Comparison of ENCODE assay signal across 8 cellular contexts in genomic region chr4:154491731-154492249, GRCh38. TPM values are rescaled to one million over a fixed set of nuclear protein-coding genes. Genes with fewer than 3 reads are reported as not detected.
DNase-seq lines count a peak whose midpoint lies in the region; ATAC-seq and TF ChIP-seq lines count a peak whose summit lies in the region.

Gene DCHS2 (minus strand): TSS chr4:154491799. CDS start chr4:154491355, 444 bp downstream.

- H3K36me3 ChIP-seq in mammary epithelial cell (ENCODE audit: insufficient read depth, low read length) (no peaks in the 10 kb centered on the region), right lobe of liver (no peaks in the 10 kb centered on the region), tibial nerve (no peaks in the 10 kb centered on the region)

- H2AFZ ChIP-seq in mammary epithelial cell (ENCODE audit: low read depth, low read length): peak within 1 kb of the TSS; percentile 92

- no peak for TF ChIP-seq EP300 in tibial nerve (IDR thresholded peaks at IDR 0.05)

- H3K4me2 ChIP-seq in mammary epithelial cell (ENCODE audit: insufficient read depth, low read depth, low read length): peak within 1 kb of the TSS; percentile 98

- H3K9ac ChIP-seq in mammary epithelial cell (ENCODE audit: insufficient read depth, low read length): no peak within 1 kb of the TSS

- no peaks in the 10 kb centered on the region for H3K79me2 ChIP-seq in mammary epithelial cell (ENCODE audit: insufficient read depth, low read length)

- H3K4me3 Mint-ChIP-seq in natural killer cell treated with Interleukin-12 subunit alpha and Interleukin-12 subunit beta and Interleukin-15 and Interleukin-18, amount 100 ng/mL, for 72 hours: peak within 1 kb of the TSS; percentile 18
- H3K4me3 Mint-ChIP-seq in natural killer cell (no peak within 1 kb of the TSS), HFFc6 (peak within 1 kb of the TSS; percentile 37; the same call in 1 of the 2 replicates)

- peaks cover 3 to 4% of the 10 kb centered on the region in 2 donors for H3K4me1 Mint-ChIP-seq in natural killer cell treated with Interleukin-12 subunit alpha and Interleukin-12 subunit beta and Interleukin-15 and Interleukin-18, amount 100 ng/mL, for 72 hours (ENCODE audit: low read depth in 2 of 2)
- H3K4me1 Mint-ChIP-seq in natural killer cell (no peaks in the 10 kb centered on the region), HFFc6 (ENCODE audit: low read depth) (no peaks in the 10 kb centered on the region; the same call in 1 of the 2 replicates)

- H3K9me3 ChIP-seq in mammary epithelial cell (replicated peaks; ENCODE audit: insufficient read depth, low read length): peaks cover 4% of the 10 kb centered on the region
- no peaks in the 10 kb centered on the region for H3K9me3 ChIP-seq in right lobe of liver
- no peaks in the 10 kb centered on the region for H3K9me3 ChIP-seq in tibial nerve

- peak within 1 kb of the TSS; percentile 42 to 54 (median 53) for H3K4me3 ChIP-seq in mammary epithelial cell (replicated peaks in 1 of 3; ENCODE audit: insufficient read depth in 1 of 3, low read depth in 2 of 3, low read length in 3 of 3)
- peak within 1 kb of the TSS in 2 of 3 donors; percentile 23 to 26 for H3K4me3 ChIP-seq in right lobe of liver
- peak within 1 kb of the TSS; percentile 12 to 50 (median 38) for H3K4me3 ChIP-seq in tibial nerve

- BruUV-seq in mammary epithelial cell (replicated peaks; lab: Mats Ljungman, UMichigan): no TSS peak

- H3K27me3 Mint-ChIP-seq in natural killer cell treated with Interleukin-12 subunit alpha and Interleukin-12 subunit beta and Interleukin-15 and Interleukin-18, amount 100 ng/mL, for 72 hours: peaks cover 25 to 43% of the 10 kb centered on the region in 2 donors
- H3K27me3 Mint-ChIP-seq in natural killer cell (ENCODE audit: low read depth in 2 of 2) (peaks cover 49 to 56% of the 10 kb centered on the region in 2 donors), HFFc6 (ENCODE audit: insufficient read depth) (peaks cover 5% of the 10 kb centered on the region; the same call in 1 of the 2 replicates)

- H3K9me3 Mint-ChIP-seq in natural killer cell treated with Interleukin-12 subunit alpha and Interleukin-12 subunit beta and Interleukin-15 and Interleukin-18, amount 100 ng/mL, for 72 hours: no peaks in the 10 kb centered on the region
- H3K9me3 Mint-ChIP-seq in natural killer cell: no peaks in the 10 kb centered on the region
- H3K9me3 Mint-ChIP-seq in HFFc6: no peaks in the 10 kb centered on the region

- CTCF ChIA-PET in mammary epithelial cell (lab: Charles Lee; ENCODE audit: low non-redundant PET): no interaction called here

- H3K27ac ChIP-seq in mammary epithelial cell (ENCODE audit: insufficient read depth, low read depth, low read length): no peak within 1 kb of the TSS
- no peak within 1 kb of the TSS for H3K27ac ChIP-seq in right lobe of liver
- no peak within 1 kb of the TSS for H3K27ac ChIP-seq in tibial nerve

- ATAC-seq in natural killer cell treated with Interleukin-12 subunit alpha and Interleukin-12 subunit beta and Interleukin-15 and Interleukin-18, amount 100 ng/mL, for 72 hours: peak in 1 of 2 donors; percentile 35
- ATAC-seq in natural killer cell (no peak), right lobe of liver (peak; percentile 89 to 93 (median 90))

- H3K27me3 ChIP-seq in mammary epithelial cell (ENCODE audit: insufficient read depth, low read length) (peaks cover 15% of the 10 kb centered on the region), right lobe of liver (peaks cover 0 to 18% of the 10 kb centered on the region in 2 donors), tibial nerve (peaks cover 0 to 62% of the 10 kb centered on the region in 2 donors)

- in situ Hi-C loops in mammary epithelial cell (cut with MboI; ENCODE audit: low sequenced_read_pairs in 2 of 2): no loop called here

- no peaks in the 10 kb centered on the region for H4K20me1 ChIP-seq in mammary epithelial cell (ENCODE audit: insufficient read depth, low read length)

- TF ChIP-seq POLR2A in right lobe of liver (IDR thresholded peaks at IDR 0.05) (no peak), tibial nerve (IDR thresholded peaks at IDR 0.05) (no peak)

- no peak within 1 kb of the TSS for H3K27ac Mint-ChIP-seq in natural killer cell treated with Interleukin-12 subunit alpha and Interleukin-12 subunit beta and Interleukin-15 and Interleukin-18, amount 100 ng/mL, for 72 hours
- H3K27ac Mint-ChIP-seq in natural killer cell (no peak within 1 kb of the TSS), HFFc6 (no peak within 1 kb of the TSS)

- H3K4me1 ChIP-seq in mammary epithelial cell (ENCODE audit: insufficient read depth, low read length): peaks cover 15% of the 10 kb centered on the region
- peaks cover 0 to 22% (median 0%) of the 10 kb centered on the region in 4 donors for H3K4me1 ChIP-seq in right lobe of liver
- H3K4me1 ChIP-seq in tibial nerve: peaks cover 0 to 28% (median 17%) of the 10 kb centered on the region in 4 donors

- intact Hi-C loops in natural killer cell (cut with micrococcal nuclease): no loop called here
- intact Hi-C loops in mammary epithelial cell (cut with micrococcal nuclease): loop anchor here (5.0 kb wide), 1 partner anchor 44 kb away; no protein-coding TSS in a partner anchor
- intact Hi-C loops in right lobe of liver (cut with DNase I): loop anchor here in 1 of 2 donors (5.0 kb wide), 1 partner anchor 89 kb away; no protein-coding TSS in a partner anchor

- WGBS in mammary epithelial cell (ENCODE audit: low coverage, missing lambda C conversion rate): 1% methylated on average over 16 of the region's 42 CpGs
- 4% methylated on average over 8 of the region's 42 CpGs for WGBS in right lobe of liver (ENCODE audit: insufficient coverage, low coverage, low lambda C conversion rate, missing lambda C conversion rate)
- WGBS in tibial nerve, 2 donors: 3% methylated on average over 17 to 37 of the region's 42 CpGs

- dilution Hi-C loops in mammary epithelial cell (cut with HindIII; ENCODE audit: low sequenced_read_pairs): no loop called here

- no peak for DNase-seq in natural killer cell treated with Interleukin-12 subunit alpha and Interleukin-12 subunit beta and Interleukin-15 and Interleukin-18, amount 100 ng/mL, for 72 hours (ENCODE audit: low spot score)
- no peak for DNase-seq in natural killer cell
- DNase-seq in HFFc6: no peak
- DNase-seq in NCI-H526 (lab: John Stamatoyannopoulos, UW): peak; percentile 79 to 92
- DNase-seq in mammary epithelial cell: peak; percentile 4
- DNase-seq in right lobe of liver: peak; percentile 58 to 70 (median 58)
- no peak for DNase-seq in tibial nerve (ENCODE audit: low spot score in 2 of 2)
- no peak for DNase-seq in activated effector memory CD4-positive, alpha-beta T cell treated with anti-CD3 and anti-CD28 coated beads, Interleukin-2, amount 50 U/mL, for 16 hours

- no peak for TF ChIP-seq CTCF in natural killer cell (IDR thresholded peaks at IDR 0.05)
- TF ChIP-seq CTCF in HFFc6 (IDR thresholded peaks at IDR 0.05): no peak
- no peak for TF ChIP-seq CTCF in mammary epithelial cell (conservative IDR thresholded peaks at IDR 0.05 in 1 of 2, IDR thresholded peaks at IDR 0.05 in 1 of 2; ENCODE audit: extremely low read depth in 1 of 2, insufficient read depth in 1 of 2, low read depth in 1 of 2, low read length in 2 of 2)
- no peak for TF ChIP-seq CTCF in right lobe of liver (IDR thresholded peaks at IDR 0.05)
- TF ChIP-seq CTCF in tibial nerve (IDR thresholded peaks at IDR 0.05): no peak

- H3K36me3 Mint-ChIP-seq in natural killer cell treated with Interleukin-12 subunit alpha and Interleukin-12 subunit beta and Interleukin-15 and Interleukin-18, amount 100 ng/mL, for 72 hours: no peaks in the 10 kb centered on the region
- H3K36me3 Mint-ChIP-seq in natural killer cell (no peaks in the 10 kb centered on the region), HFFc6 (ENCODE audit: low read depth) (no peaks in the 10 kb centered on the region)

RNA-seq across cellular contexts. Expression of gene DCHS2, which starts in this region (rescaled TPM):
- not detected for total RNA-seq in natural killer cell treated with Interleukin-12 subunit alpha and Interleukin-12 subunit beta and Interleukin-15 and Interleukin-18, amount 100 ng/mL, for 72 hours
- total RNA-seq in natural killer cell: not detected
- total RNA-seq in HFFc6 (2021; fragmentation: NEBNext Ultra II Directional; extraction: Animal tissue kit (Norgen Biotek cat#: 25700)): not detected
- total RNA-seq in mammary epithelial cell: under 1 TPM in 1 of 2 donors, not detected in 1; 0.17 TPM
- 0.14 TPM for polyA plus RNA-seq in mammary epithelial cell
- not detected for polyA minus RNA-seq in mammary epithelial cell
- under 1 TPM in 5 of 6 experiments, not detected in 1; 0.07 to 0.37 (median 0.12) TPM for total RNA-seq in right lobe of liver
- total RNA-seq in tibial nerve: under 1 TPM in 1 of 4 donors, not detected in 3; under 0.01 TPM

Comparison
In these comparisons a context has a peak if more than half of its experiments do, and no peak if none do; other contexts are left out.
1. Peak in DNase-seq, H3K4me3 ChIP-seq and H3K4me2 ChIP-seq in mammary epithelial cell; RNA of the gene not detected or under 1 TPM.
2. Peak in DNase-seq, ATAC-seq and H3K4me3 ChIP-seq in right lobe of liver; RNA of the gene not detected or under 1 TPM.
3. DNase-seq: peak in NCI-H526 (2 of 2); none in natural killer cell treated with Interleukin-12 subunit alpha and Interleukin-12 subunit beta and Interleukin-15 and Interleukin-18, amount 100 ng/mL, for 72 hours (single experiment), natural killer cell (single experiment), HFFc6 (single experiment), tibial nerve (0 of 2) and activated effector memory CD4-positive, alpha-beta T cell treated with anti-CD3 and anti-CD28 coated beads, Interleukin-2, amount 50 U/mL, for 16 hours (single experiment).
4. Peak in every context shown above with its lines, with median percentiles within 50 percentile points of each other: H3K4me3 ChIP-seq.